ENCODE assay signal across 22 cellular contexts in genomic region chr9:37948417-37948980, GRCh38. TPM values are rescaled to one million over a fixed set of nuclear protein-coding genes. Genes with fewer than 3 reads are reported as not detected.
DNase-seq lines count a peak whose midpoint lies in the region; ATAC-seq and TF ChIP-seq lines count a peak whose summit lies in the region.
"Had no signal": no experiment of that assay in that cellular context is flagged by ENCODE, and none has a peak within 500 bp of the region (broad histone marks: within the 10 kb centered on the region; RNA-seq: fewer than 3 reads in every experiment).

No MANE protein-coding gene starts in this region.

- H3K9ac ChIP-seq in GM23248, result no peak overlapping the region
- H3K9ac ChIP-seq in smooth muscle cell (ENCODE audit: low read depth), result no peak overlapping the region

- H3F3A ChIP-seq in GM23248 (ENCODE audit: insufficient read depth) (peaks cover 20% of the 10 kb centered on the region), smooth muscle cell (ENCODE audit: low read depth) (peaks cover 17% of the 10 kb centered on the region)

- TF ChIP-seq CTCF in RWPE2 (IDR thresholded peaks at IDR 0.05; ENCODE audit: poor library complexity, severe bottlenecking) (no peak), smooth muscle cell (IDR thresholded peaks at IDR 0.05; ENCODE audit: borderline replicate concordance, insufficient read depth, poor library complexity, severe bottlenecking) (no peak), adrenal gland (IDR thresholded peaks at IDR 0.05) (no peak), body of pancreas (IDR thresholded peaks at IDR 0.05) (no peak)

- DNase-seq in GM23248 (no peak), RWPE2 (ENCODE audit: low spot score) (no peak), smooth muscle cell (lab: John Stamatoyannopoulos, UW; ENCODE audit: unreplicated experiment) (no peak), adrenal gland (no peak), dedifferentiated amniotic fluid mesenchymal stem cell (ENCODE audit: extremely low spot score) (no peak), body of pancreas (no peak)
- DNase-seq: C1 segment of cervical spinal cord; CD8-positive, alpha-beta T cell; DND-41; GOT3; HCEC 1CT; NCI-H1694; NCI-H2081; NCI-H2171 treated with DMSO at 0.1 percent for 48 hours; NCI-H446; NCI-H526; SHP77 treated with DMSO at 0.1 percent for 48 hours had no signal

- no peaks in the 10 kb centered on the region for H3K79me2 ChIP-seq in GM23248 (ENCODE audit: insufficient read depth)
- H3K79me2 ChIP-seq in smooth muscle cell (ENCODE audit: low read depth), result no peaks in the 10 kb centered on the region

- H3K27ac ChIP-seq in GM23248, result no peak overlapping the region
- H3K27ac ChIP-seq in RWPE2 (ENCODE audit: poor library complexity, severe bottlenecking), result peak overlapping the region; percentile 96
- H3K27ac ChIP-seq in layer of hippocampus (ENCODE audit: low read depth, low read length), result peak overlapping the region; percentile 25
- peak overlapping the region; percentile 17 for H3K27ac ChIP-seq in smooth muscle cell (ENCODE audit: low read depth)
- no peak overlapping the region for H3K27ac ChIP-seq in adrenal gland
- no peak overlapping the region for H3K27ac ChIP-seq in body of pancreas
- H3K27ac ChIP-seq: HL-60, SK-N-MC had no signal

- intact Hi-C loops in adrenal gland (cut with DNase I) (no loop called here), body of pancreas (cut with DNase I) (loop anchor here (5.0 kb wide), 2 partner anchors 36 to 44 kb away; no protein-coding TSS in a partner anchor)

- peaks cover 42% of the 10 kb centered on the region for H3K4me1 ChIP-seq in GM23248 (ENCODE audit: insufficient read depth)
- H3K4me1 ChIP-seq in RWPE2 (ENCODE audit: insufficient read depth, poor library complexity, severe bottlenecking), result peaks cover 47% of the 10 kb centered on the region
- H3K4me1 ChIP-seq in smooth muscle cell (ENCODE audit: low read depth), result peaks cover 17% of the 10 kb centered on the region
- H3K4me1 ChIP-seq in adrenal gland (replicated peaks in 1 of 2), result peaks cover 8 to 23% of the 10 kb centered on the region in 2 donors
- H3K4me1 ChIP-seq in body of pancreas, result peaks cover 39% of the 10 kb centered on the region

- H3K4me3 ChIP-seq in GM23248 (no peak overlapping the region), RWPE2 (ENCODE audit: severe bottlenecking) (no peak overlapping the region), smooth muscle cell (no peak overlapping the region), adrenal gland (no peak overlapping the region), body of pancreas (no peak overlapping the region)
- H3K4me3 ChIP-seq: GM12878, SK-N-MC had no signal

- no peak for ATAC-seq in RWPE2 (ENCODE audit: low read depth)
- ATAC-seq in body of pancreas, result no peak
- ATAC-seq in GM18505 (IDR thresholded peaks at IDR 0.05; ENCODE audit: unreplicated experiment), result no peak
- ATAC-seq: CD8-positive, alpha-beta T cell; GM12878 had no signal

- 93 to 95% methylated on average over 17 to 20 of the region's 20 CpGs for WGBS in GM23248 (ENCODE audit: low coverage in 1 of 2, low lambda C conversion rate in 2 of 2, missing lambda C conversion rate in 2 of 2), 2 experiments
- 88% methylated on average over 20 of the region's 20 CpGs for WGBS in smooth muscle cell (ENCODE audit: low lambda C conversion rate)
- 88 to 93% (median 90%) methylated on average over 14 to 20 of the region's 20 CpGs for WGBS in adrenal gland, 4 donors
- WGBS in body of pancreas, 2 donors, result 87 to 91% methylated on average over 20 of the region's 20 CpGs

- no peaks in the 10 kb centered on the region for H3K27me3 ChIP-seq in GM23248 (replicated peaks; ENCODE audit: insufficient read depth)
- H3K27me3 ChIP-seq in RWPE2 (ENCODE audit: insufficient read depth, poor library complexity, severe bottlenecking), result no peaks in the 10 kb centered on the region
- H3K27me3 ChIP-seq in layer of hippocampus (ENCODE audit: control insufficient read depth, insufficient read depth, low read length), result no peaks in the 10 kb centered on the region
- H3K27me3 ChIP-seq in smooth muscle cell (ENCODE audit: low read depth), result no peaks in the 10 kb centered on the region
- no peaks in the 10 kb centered on the region for H3K27me3 ChIP-seq in adrenal gland
- H3K27me3 ChIP-seq in body of pancreas, result no peaks in the 10 kb centered on the region

- H3K9me2 ChIP-seq in GM23248 (ENCODE audit: insufficient read depth), result no peaks in the 10 kb centered on the region

- in situ Hi-C loops in GM23248 (cut with MboI), result no loop called here

- H3K4me2 ChIP-seq in GM23248 (ENCODE audit: unreplicated experiment), result peak overlapping the region; percentile 31
- H3K4me2 ChIP-seq in smooth muscle cell, result no peak overlapping the region

- TF ChIP-seq POLR2A in adrenal gland (IDR thresholded peaks at IDR 0.05), result no peak
- no peak for TF ChIP-seq POLR2A in body of pancreas (IDR thresholded peaks at IDR 0.05)
- no peak for TF ChIP-seq POLR2A in GM18505 (IDR thresholded peaks at IDR 0.05; ENCODE audit: borderline replicate concordance, extremely low read depth, insufficient read depth, insufficient read length)

- H3K9me3 ChIP-seq in GM23248 (ENCODE audit: low read depth), result no peaks in the 10 kb centered on the region
- H3K9me3 ChIP-seq in RWPE2 (ENCODE audit: severe bottlenecking), result no peaks in the 10 kb centered on the region
- H3K9me3 ChIP-seq in smooth muscle cell (replicated peaks; ENCODE audit: low read depth), result no peaks in the 10 kb centered on the region
- H3K9me3 ChIP-seq in adrenal gland (replicated peaks in 1 of 3), result no peaks in the 10 kb centered on the region
- H3K9me3 ChIP-seq in body of pancreas, result no peaks in the 10 kb centered on the region

- H2AFZ ChIP-seq in GM23248, result no peak overlapping the region
- no peak overlapping the region for H2AFZ ChIP-seq in smooth muscle cell (ENCODE audit: low read depth)

- H4K20me1 ChIP-seq in GM23248 (ENCODE audit: insufficient read depth), result no peaks in the 10 kb centered on the region
- no peaks in the 10 kb centered on the region for H4K20me1 ChIP-seq in smooth muscle cell (ENCODE audit: low read depth)

- no peaks in the 10 kb centered on the region for H3K36me3 ChIP-seq in GM23248 (ENCODE audit: low read depth)
- H3K36me3 ChIP-seq in RWPE2 (ENCODE audit: low read depth), result peaks cover 67% of the 10 kb centered on the region
- H3K36me3 ChIP-seq in smooth muscle cell (ENCODE audit: low read depth), result no peaks in the 10 kb centered on the region
- H3K36me3 ChIP-seq in adrenal gland (replicated peaks in 1 of 2), result no peaks in the 10 kb centered on the region
- peaks cover 0 to 10% of the 10 kb centered on the region in 2 donors for H3K36me3 ChIP-seq in body of pancreas (replicated peaks in 1 of 2; ENCODE audit: insufficient read depth in 1 of 2, low read depth in 2 of 2)

RNA-seq across cellular contexts. Expression of gene SLC25A51, which starts 44.6 kb away (rescaled TPM):
- total RNA-seq in GM23248 (2014; rRNA removed; shearing (Covaris generic)), result 56.6 and 58.2 TPM in 2 replicates
- polyA plus RNA-seq in GM23248 (2016; fragmentation: Nextera tagmentation; extraction: Ambion mirVana) (16.0 and 17.7 TPM in 2 replicates), smooth muscle cell (6.5 and 13.0 TPM in 2 replicates), adrenal gland (10 to 100 TPM in 1 of 3 donors, 1 to 10 TPM in 2; 3.8 to 14.9 (median 4.7) TPM)
- total RNA-seq in smooth muscle cell (32.0 and 42.9 TPM in 2 replicates), adrenal gland (10 to 100 TPM; 11.9 to 23.4 (median 21.7) TPM), body of pancreas (10 to 100 TPM; 17.1 to 18.1 TPM)

Comparison
In these comparisons a context has a peak if more than half of its experiments do, and no peak if none do; other contexts are left out.
1. H3K27ac ChIP-seq: peak in RWPE2 (single experiment), layer of hippocampus (single experiment) and smooth muscle cell (single experiment); none in GM23248 (single experiment), adrenal gland (0 of 5) and body of pancreas (0 of 4).